20 cellular contexts compared by ENCODE assay signal in genomic region chr17:47252209-47252608, GRCh38. TPM values are rescaled to one million over a fixed set of nuclear protein-coding genes. Genes with fewer than 3 reads are reported as not detected.
A peak's percentile ranks its signal among the peaks of the same experiment; 100 is the strongest.
DNase-seq lines count a peak whose midpoint lies in the region; ATAC-seq and TF ChIP-seq lines count a peak whose summit lies in the region.
"Had no signal": no experiment of that assay in that cellular context is flagged by ENCODE, and none has a peak within 500 bp of the region (broad histone marks: within the 10 kb centered on the region; RNA-seq: fewer than 3 reads in every experiment).

No MANE protein-coding gene starts in this region.

- no peaks in the 10 kb centered on the region for H3K9me2 ChIP-seq in GM23338 (ENCODE audit: insufficient read depth)

- H3K14ac ChIP-seq in trophoblast cell (ENCODE audit: low read length) = no peak overlapping the region

- no peaks in the 10 kb centered on the region for H3K36me3 Mint-ChIP-seq in activated CD4-positive, alpha-beta T cell treated with anti-CD3 and anti-CD28 coated beads, Interleukin-2, amount 10 ng/mL, durations not matched to agents 24 days and 14 days (ENCODE audit: low read depth)
- no peaks in the 10 kb centered on the region; the same call in 2 of the 3 replicates for H3K36me3 Mint-ChIP-seq in GM23338 (ENCODE audit: low read depth)

- no peak overlapping the region for H2BK5ac ChIP-seq in trophoblast cell (ENCODE audit: low read depth, low read length, poor library complexity)

- no peak overlapping the region for H3K4ac ChIP-seq in trophoblast cell (ENCODE audit: low read depth, low read length)

- H3K9me3 ChIP-seq in trophoblast cell (ENCODE audit: insufficient read depth, low read depth, low read length) = no peaks in the 10 kb centered on the region
- H3K9me3 ChIP-seq: upper lobe of right lung had no signal

- intact Hi-C loops in activated CD4-positive, alpha-beta T cell treated with anti-CD3 and anti-CD28 coated beads, Interleukin-2, amount 10 ng/mL, durations not matched to agents 24 days and 14 days (cut with micrococcal nuclease) = no loop called here

- peaks cover 7 to 9% of the 10 kb centered on the region in 2 experiments for H3K4me1 ChIP-seq in trophoblast cell (ENCODE audit: control insufficient read depth in 1 of 2, insufficient read depth in 2 of 2, low read length in 2 of 2)
- H3K4me1 ChIP-seq in GM23338 (ENCODE audit: insufficient read depth) = peaks cover 8% of the 10 kb centered on the region; the same call in 1 of the 2 replicates
- H3K4me1 ChIP-seq: parathyroid adenoma had no signal

- H3K27me3 Mint-ChIP-seq in activated CD4-positive, alpha-beta T cell treated with anti-CD3 and anti-CD28 coated beads, Interleukin-2, amount 10 ng/mL, durations not matched to agents 24 days and 14 days = peaks cover 64% of the 10 kb centered on the region
- peaks cover 30% of the 10 kb centered on the region for H3K27me3 Mint-ChIP-seq in GM23338 (ENCODE audit: insufficient read depth, low read depth, poor library complexity)

- no peak overlapping the region for H4K8ac ChIP-seq in trophoblast cell (ENCODE audit: low read depth, low read length)

- peaks cover 3% of the 10 kb centered on the region for H4K20me1 ChIP-seq in GM23338 (replicated peaks; ENCODE audit: insufficient read depth)

- peak overlapping the region; percentile 25 for H3K4me3 Mint-ChIP-seq in activated CD4-positive, alpha-beta T cell treated with anti-CD3 and anti-CD28 coated beads, Interleukin-2, amount 10 ng/mL, durations not matched to agents 24 days and 14 days
- H3K4me3 Mint-ChIP-seq in GM23338 = no peak overlapping the region; the same call in 2 of the 3 replicates

- TF ChIP-seq CTCF in GM23338 (conservative IDR thresholded peaks at IDR 0.05; ENCODE audit: low read depth in 2 of 2) = no peak

- peaks cover 3% of the 10 kb centered on the region for H3K79me2 ChIP-seq in trophoblast cell (ENCODE audit: control insufficient read depth, insufficient read depth, low read length, poor library complexity)
- no peaks in the 10 kb centered on the region for H3K79me2 ChIP-seq in GM23338 (replicated peaks; ENCODE audit: insufficient read depth)
- H3K79me2 ChIP-seq: parathyroid adenoma had no signal

- no peak overlapping the region for H2AFZ ChIP-seq in trophoblast cell (ENCODE audit: insufficient read depth, low read length, poor library complexity)
- H2AFZ ChIP-seq in GM23338 = no peak overlapping the region
- H2AFZ ChIP-seq: parathyroid adenoma had no signal

- H3K79me1 ChIP-seq in trophoblast cell (ENCODE audit: low read length) = peaks cover 4% of the 10 kb centered on the region

- H2BK12ac ChIP-seq in trophoblast cell (ENCODE audit: low read length) = no peak overlapping the region

- H3K27ac ChIP-seq in trophoblast cell (ENCODE audit: low read depth, low read length) (no peak overlapping the region), GM23338 (ENCODE audit: low read depth) (no peak overlapping the region)
- H3K27ac ChIP-seq: parathyroid adenoma, skin epidermis, upper lobe of right lung had no signal

- no peak for DNase-seq in activated CD4-positive, alpha-beta T cell treated with anti-CD3 and anti-CD28 coated beads, Interleukin-2, amount 10 ng/mL, durations not matched to agents 24 days and 14 days
- no peak for DNase-seq in activated CD4-positive, alpha-beta T cell treated with anti-CD3 and anti-CD28 coated beads for 48 hours
- DNase-seq in NCI-H226 (peak; percentile 71), left lobe of liver (ENCODE audit: low spot score) (peak; percentile 72), trophoblast cell (peak; percentile 69 to 75), NCI-H1048 (lab: John Stamatoyannopoulos, UW) (no peak), GM23338 (ENCODE audit: low spot score) (no peak)
- DNase-seq in stimulated activated CD4-positive, alpha-beta T cell treated with anti-CD3 and anti-CD28 coated beads, Interleukin-15, amount 100 ng/mL, for 24 hours = no peak
- DNase-seq: activated T-cell treated with anti-CD3 and anti-CD28 coated beads, Interleukin-2, amount 50 U/mL, for 4 hours; amygdala; midbrain; NCI-H2227 treated with DMSO at 0.1 percent for 48 hours; stimulated activated naive CD4-positive, alpha-beta T cell treated with Interleukin-2 at 50 U/mL for 16 hours; upper lobe of right lung had no signal

- no peak overlapping the region for H3K9ac ChIP-seq in trophoblast cell (ENCODE audit: low read length)
- H3K9ac ChIP-seq: parathyroid adenoma had no signal

- H2BK120ac ChIP-seq in trophoblast cell (ENCODE audit: insufficient read depth, low read length, poor library complexity) = no peak overlapping the region

- H3K4me3 ChIP-seq in trophoblast cell (ENCODE audit: low read depth, low read length) (no peak overlapping the region), GM23338 (no peak overlapping the region)
- H3K4me3 ChIP-seq: coronary artery, skin epidermis, upper lobe of right lung had no signal

- no CpG with 5 or more reads among the region's 1 CpG for whole genome bisulfite sequencing in trophoblast cell (ENCODE audit: extremely low coverage, insufficient coverage, insufficient read length)

- H3K4me1 Mint-ChIP-seq in activated CD4-positive, alpha-beta T cell treated with anti-CD3 and anti-CD28 coated beads, Interleukin-2, amount 10 ng/mL, durations not matched to agents 24 days and 14 days = peaks cover 11% of the 10 kb centered on the region
- H3K4me1 Mint-ChIP-seq in GM23338 = peaks cover 25% of the 10 kb centered on the region

- no peak overlapping the region for H4K12ac ChIP-seq in trophoblast cell (ENCODE audit: low read depth, low read length)

- no peak overlapping the region for H3K18ac ChIP-seq in trophoblast cell (ENCODE audit: low read length)

- no peak overlapping the region for H3K4me2 ChIP-seq in trophoblast cell (ENCODE audit: low read length)
- H3K4me2 ChIP-seq in GM23338 = no peak overlapping the region

- H4K91ac ChIP-seq in trophoblast cell (ENCODE audit: low read depth, low read length) = no peak overlapping the region

- H3K36me3 ChIP-seq in trophoblast cell (ENCODE audit: control insufficient read depth in 1 of 2, insufficient read depth in 2 of 2, low read length in 2 of 2) (no peaks in the 10 kb centered on the region), GM23338 (ENCODE audit: insufficient read depth) (no peaks in the 10 kb centered on the region)
- H3K36me3 ChIP-seq: upper lobe of right lung had no signal

- H3K23ac ChIP-seq in trophoblast cell (ENCODE audit: low read length) = no peak overlapping the region

- no peak overlapping the region for H3K27ac Mint-ChIP-seq in activated CD4-positive, alpha-beta T cell treated with anti-CD3 and anti-CD28 coated beads, Interleukin-2, amount 10 ng/mL, durations not matched to agents 24 days and 14 days
- H3K27ac Mint-ChIP-seq in GM23338 = no peak overlapping the region
- H3K27ac Mint-ChIP-seq: CD14-positive monocyte had no signal

- ATAC-seq in left lobe of liver (peak; percentile 80), GM23338 (no peak)
- ATAC-seq: activated T-cell treated with anti-CD3 and anti-CD28 coated beads, Interleukin-2, amount 50 U/mL, for 4 hours; upper lobe of right lung had no signal

- 0 out of 2 replicates have a peak, but pooled peaks cover 5% of the 10 kb centered on the region for H3F3A ChIP-seq in GM23338 (replicated peaks; ENCODE audit: low read depth)

- no peak overlapping the region for H2AK5ac ChIP-seq in trophoblast cell (ENCODE audit: low read length)

- H3K27me3 ChIP-seq in trophoblast cell (ENCODE audit: insufficient read depth, low read length) (peaks cover 9% of the 10 kb centered on the region), GM23338 (ENCODE audit: insufficient read depth) (peaks cover 62% of the 10 kb centered on the region)

- no peaks in the 10 kb centered on the region for H3K9me3 Mint-ChIP-seq in activated CD4-positive, alpha-beta T cell treated with anti-CD3 and anti-CD28 coated beads, Interleukin-2, amount 10 ng/mL, durations not matched to agents 24 days and 14 days
- peaks cover 8% of the 10 kb centered on the region for H3K9me3 Mint-ChIP-seq in GM23338
- H3K9me3 Mint-ChIP-seq: activated T-cell treated with anti-CD3 and anti-CD28 coated beads, Interleukin-2, amount 50 U/mL, for 4 hours had no signal

TF ChIP-seq in GM23338, 12 proteins besides CTCF, POLR2A, EP300 and RAD21 (continues in another document):
- TF ChIP-seq EZH2phosphoT487 (IDR thresholded peaks at IDR 0.05; ENCODE audit: unreplicated experiment) (no peak), ZNF331 (CRISPR knock-in tag; IDR thresholded peaks at IDR 0.05; ENCODE audit: low read depth) (no peak), CREB1 (CRISPR knock-in tag; IDR thresholded peaks at IDR 0.05; ENCODE audit: low read depth) (no peak), ZNF114 (CRISPR knock-in tag; IDR thresholded peaks at IDR 0.05) (no peak), EZH2 (IDR thresholded peaks at IDR 0.05; ENCODE audit: low read depth, unreplicated experiment) (no peak)

RNA-seq across cellular contexts. Expression of gene ITGB3, which starts 1.4 kb away (rescaled TPM):
- total RNA-seq in activated CD4-positive, alpha-beta T cell treated with anti-CD3 and anti-CD28 coated beads, Interleukin-2, amount 10 ng/mL, durations not matched to agents 24 days and 14 days = not detected in 2 replicates
- total RNA-seq in left lobe of liver = 5.0 TPM
- polyA plus RNA-seq in trophoblast cell (2013) = 3.7 and 4.4 TPM in 2 replicates
- 0.52 TPM in 1 of 2 replicates, not detected in the other for total RNA-seq in GM23338 (2014; rRNA removed; shearing (Covaris generic))
- 0.07 TPM in 1 of 2 replicates, not detected in the other for polyA plus RNA-seq in GM23338 (2016; fragmentation: Nextera tagmentation; extraction: Ambion mirVana)
- total RNA-seq: G401 had no signal

RNA-seq across cellular contexts. Expression of gene MYL4, which starts 43.1 kb away (rescaled TPM):
- not detected in 2 replicates for total RNA-seq in activated CD4-positive, alpha-beta T cell treated with anti-CD3 and anti-CD28 coated beads, Interleukin-2, amount 10 ng/mL, durations not matched to agents 24 days and 14 days
- not detected for total RNA-seq in left lobe of liver
- 12.4 and 12.9 TPM in 2 replicates for polyA plus RNA-seq in trophoblast cell (2013)
- total RNA-seq in GM23338 (2014; rRNA removed; shearing (Covaris generic)) = not detected in 2 replicates
- 0.44 and 2.5 TPM in 2 replicates for polyA plus RNA-seq in GM23338 (2016; fragmentation: Nextera tagmentation; extraction: Ambion mirVana)
- total RNA-seq: activated T-cell treated with anti-CD3 and anti-CD28 coated beads, Interleukin-2, amount 50 U/mL, for 4 hours; epithelial cell of proximal tubule; G401 had no signal
- polyA plus RNA-seq: CD14-positive monocyte had no signal

Comparison
In these comparisons a context has a peak if more than half of its experiments do, and no peak if none do; other contexts are left out.
1. DNase-seq: peak in NCI-H226 (single experiment), left lobe of liver (single experiment) and trophoblast cell (2 of 2); none in activated CD4-positive, alpha-beta T cell treated with anti-CD3 and anti-CD28 coated beads, Interleukin-2, amount 10 ng/mL, durations not matched to agents 24 days and 14 days (single experiment), activated CD4-positive, alpha-beta T cell treated with anti-CD3 and anti-CD28 coated beads for 48 hours (single experiment), NCI-H1048 (single experiment), GM23338 (single experiment) and stimulated activated CD4-positive, alpha-beta T cell treated with anti-CD3 and anti-CD28 coated beads, Interleukin-15, amount 100 ng/mL, for 24 hours (single experiment).